ENCODE assay signal across 21 cellular contexts in the genomic region with DNA sequence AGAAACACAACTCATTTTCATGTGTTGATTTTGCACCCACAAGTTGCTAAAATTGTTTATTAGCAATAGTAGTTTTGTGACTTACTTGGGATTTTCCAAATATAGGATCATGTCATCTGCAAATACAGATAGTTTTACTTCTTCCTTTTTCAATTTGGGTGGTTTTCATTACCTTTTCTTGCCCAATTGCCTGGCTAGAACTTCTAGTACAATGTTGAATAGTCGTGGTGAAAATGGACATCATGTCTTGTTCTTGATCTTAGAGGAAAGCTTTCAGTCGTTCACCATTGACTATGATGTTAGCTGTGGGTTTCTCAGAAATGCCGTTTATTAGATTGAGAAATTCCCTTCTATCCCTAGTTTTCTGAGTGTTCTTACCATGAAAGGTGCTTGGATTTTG.
"Had no signal": no experiment of that assay in that cellular context is flagged by ENCODE, and none has a peak within 500 bp of the region (broad histone marks: within the 10 kb centered on the region; RNA-seq: fewer than 3 reads in every experiment).

No MANE protein-coding gene starts in this region.

- H3K27ac ChIP-seq: left ventricle myocardium inferior, ovary, sigmoid colon, spleen, stomach, testis, thyroid gland, transverse colon, upper lobe of left lung, vagina had no signal

- ATAC-seq: naive thymus-derived CD4-positive, alpha-beta T cell; natural killer cell treated with Interleukin-12 subunit alpha and Interleukin-12 subunit beta and Interleukin-15 and Interleukin-18, amount 100 ng/mL, for 72 hours; right cardiac atrium; stimulated activated memory B cell treated with anti-CD40 and anti-IgM and Interleukin-4, amounts not matched to agents 10 μg/mL and 1 μg/mL and 100 μg/mL, for 72 hours; stimulated activated naive CD8-positive, alpha-beta T cell treated with anti-CD3 and anti-CD28 coated beads, Interleukin-15, Interleukin-2, amounts not matched to agents 100 U/mL and 50 U/mL, for 24 hours had no signal

- H3K36me3 ChIP-seq: left ventricle myocardium inferior, ovary, sigmoid colon, spleen, stomach, thyroid gland, transverse colon, upper lobe of left lung, vagina had no signal

- H3K9me3 ChIP-seq: left ventricle myocardium inferior, ovary, sigmoid colon, spleen, stomach, testis, thyroid gland, transverse colon, upper lobe of left lung, vagina had no signal

- H3K4me1 ChIP-seq: left ventricle myocardium inferior, sigmoid colon, spleen, stomach, testis, thyroid gland, transverse colon, upper lobe of left lung, vagina had no signal

- H3K27me3 ChIP-seq: ovary, sigmoid colon, testis, thyroid gland, transverse colon, upper lobe of left lung, vagina had no signal

- FAIRE-seq: small intestine had no signal

- H3K4me3 ChIP-seq: left ventricle myocardium inferior, lung, ovary, sigmoid colon, spleen, stomach, testis, thyroid gland, transverse colon, upper lobe of left lung, vagina had no signal

- DNase-seq: islet precursor cell; left ventricle myocardium inferior; mesendoderm; naive thymus-derived CD4-positive, alpha-beta T cell; ovary; retina; right cardiac atrium; sigmoid colon; small intestine; spleen; stimulated activated CD4-positive, alpha-beta T cell treated with anti-CD3 and anti-CD28 coated beads, Interleukin-4, amount 100 ng/mL, for 24 hours; stimulated activated naive CD8-positive, alpha-beta T cell treated with anti-CD3 and anti-CD28 coated beads, Interleukin-15, Interleukin-2, amounts not matched to agents 100 U/mL and 50 U/mL, for 24 hours; stomach; testis; thyroid gland; transverse colon; upper lobe of left lung had no signal
